17 cellular contexts compared by ENCODE assay signal in the genomic region with DNA sequence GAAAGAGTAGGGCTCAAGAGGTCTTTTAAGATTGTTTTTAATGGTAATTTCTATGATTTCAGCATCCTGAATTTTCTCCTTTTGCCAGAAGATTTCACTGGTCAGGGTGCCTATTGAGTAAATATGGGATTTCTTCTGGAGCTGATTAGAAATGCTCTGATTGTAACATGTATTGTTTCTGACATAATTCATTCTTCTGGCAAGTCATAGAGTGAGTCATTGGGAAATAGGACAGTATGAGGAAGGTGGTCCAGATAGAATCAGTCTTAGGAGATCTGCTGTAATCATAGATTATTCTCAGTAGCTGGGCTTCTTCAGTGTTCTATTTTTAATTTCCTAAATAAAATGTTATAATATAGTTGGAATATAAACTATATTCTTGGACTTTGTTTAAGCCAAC.
DNase-seq lines count a peak whose midpoint lies in the region; ATAC-seq, FAIRE-seq and TF ChIP-seq lines count a peak whose summit lies in the region.
"Had no signal": no experiment of that assay in that cellular context is flagged by ENCODE, and none has a peak within 500 bp of the region (broad histone marks: within the 10 kb centered on the region; RNA-seq: fewer than 3 reads in every experiment).

No MANE protein-coding gene starts in this region.

- H3K9me3 Mint-ChIP-seq in brain (peaks cover under 1 to 5% (median 2%) of the 10 kb centered on the region in 5 experiments), mesothelial cell of epicardium (no peaks in the 10 kb centered on the region)

- H3K4me3 Mint-ChIP-seq in brain, result no peak overlapping the region
- no peak overlapping the region for H3K4me3 Mint-ChIP-seq in mesothelial cell of epicardium

- no peaks in the 10 kb centered on the region for H3K27me3 Mint-ChIP-seq in brain
- H3K27me3 Mint-ChIP-seq in mesothelial cell of epicardium (ENCODE audit: low read depth), result peaks cover 2% of the 10 kb centered on the region

- no peak for ATAC-seq in GM21717 (IDR thresholded peaks at IDR 0.05; ENCODE audit: unreplicated experiment)
- ATAC-seq: K562 had no signal

- DNase-seq in LHCN-M2 (ENCODE audit: low read depth), result peak; percentile 5
- peak; percentile 19 for DNase-seq in fibroblast of pulmonary artery (ENCODE audit: low read depth)
- no peak for DNase-seq in HUDEP-2 (lab: John Stamatoyannopoulos, UW; ENCODE audit: unreplicated experiment in 76 of 76)
- no peak for DNase-seq in mesothelial cell of epicardium (ENCODE audit: low spot score in 2 of 2, unreplicated experiment in 2 of 2)
- DNase-seq in HTR-8/SVneo (ENCODE audit: insufficient read length, low spot score), result no peak
- DNase-seq: Calu3, GOT3, NCI-H1092 treated with DMSO at 0.1 percent for 48 hours, NCI-H1694 treated with DMSO at 0.1 percent for 48 hours, NCI-H774, Peyer's patch, Right ventricle myocardium superior had no signal

- no peak for FAIRE-seq in HTR-8/SVneo (lab: Jason Lieb, UNC)
- FAIRE-seq: G401.6, GM19239, K562 had no signal

- peaks cover 48% of the 10 kb centered on the region for H3K4me1 Mint-ChIP-seq in brain
- H3K4me1 Mint-ChIP-seq in mesothelial cell of epicardium, result peaks cover 25% of the 10 kb centered on the region

- TF ChIP-seq CTCF in brain (conservative IDR thresholded peaks at IDR 0.05) (no peak), fibroblast of pulmonary artery (IDR thresholded peaks at IDR 0.05; ENCODE audit: low read length, missing control alignments) (no peak), mesothelial cell of epicardium (IDR thresholded peaks at IDR 0.05; ENCODE audit: unreplicated experiment) (no peak)

- H3K27ac Mint-ChIP-seq in brain, result peak overlapping the region in 3 of 5 experiments; percentile 17 to 86 (median 62)
- no peak overlapping the region for H3K27ac Mint-ChIP-seq in mesothelial cell of epicardium

- H3K36me3 Mint-ChIP-seq in brain (peaks cover 6% of the 10 kb centered on the region), mesothelial cell of epicardium (no peaks in the 10 kb centered on the region)

- H3K4me3 ChIP-seq in fibroblast of pulmonary artery (replicated peaks; ENCODE audit: low read depth, low read length), result no peak overlapping the region
- H3K4me3 ChIP-seq: K562, Peyer's patch had no signal

Comparison
In these comparisons a context has a peak if more than half of its experiments do, and no peak if none do; other contexts are left out.
1. DNase-seq: peak in LHCN-M2 (single experiment) and fibroblast of pulmonary artery (single experiment); none in HUDEP-2 (0 of 76), mesothelial cell of epicardium (0 of 2) and HTR-8/SVneo (single experiment).